8 cellular contexts compared by ENCODE assay signal in the genomic region with DNA sequence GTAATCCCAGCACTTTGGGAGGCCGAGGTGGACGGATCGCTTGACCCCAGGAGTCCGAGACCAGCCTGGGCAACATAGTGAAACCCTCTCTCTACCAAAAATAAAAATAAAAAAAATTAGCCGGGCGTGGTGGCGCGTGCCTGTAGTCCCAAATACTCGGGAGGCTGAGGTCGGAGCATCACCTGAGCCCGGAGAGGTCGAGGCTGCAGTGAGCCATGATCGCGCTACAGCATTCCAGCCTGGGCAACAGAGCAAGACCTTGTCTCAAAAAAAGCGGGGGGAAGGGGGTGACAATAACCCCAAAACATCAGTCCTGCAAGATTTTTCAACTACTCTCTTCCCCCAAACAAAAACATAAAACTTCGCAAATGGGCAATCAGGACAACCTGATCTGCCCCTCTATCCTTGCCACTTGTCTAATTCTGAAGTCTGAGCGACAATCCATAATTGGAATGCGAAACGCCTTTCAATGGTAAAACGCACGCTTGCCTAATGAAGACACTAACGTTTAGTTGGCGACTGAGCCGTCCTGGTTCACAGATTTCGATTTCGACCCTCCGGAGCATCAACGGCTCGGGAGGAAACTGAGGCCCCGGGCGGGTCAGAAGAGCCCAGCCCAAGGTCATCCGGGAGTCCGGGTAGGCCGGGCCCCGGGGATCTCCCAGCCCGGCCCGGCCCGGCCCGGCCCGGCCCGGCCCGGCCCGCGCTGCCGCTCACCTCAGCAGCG. TPM values are rescaled to one million over a fixed set of nuclear protein-coding genes. Genes with fewer than 3 reads are reported as not detected.
DNase-seq lines count a peak whose midpoint lies in the region; ATAC-seq lines count a peak whose summit lies in the region.

No MANE protein-coding gene starts in this region.

- peak; percentile 2 for DNase-seq in stimulated activated CD4-positive, alpha-beta T cell treated with anti-CD3 and anti-CD28 coated beads, Interleukin-12 subunit alpha, Interleukin-12 subunit beta, amount 100 ng/mL, for 4 hours
- no peak for DNase-seq in stimulated activated CD4-positive, alpha-beta T cell treated with anti-CD3 and anti-CD28 coated beads, Interleukin-2, amount 100 ng/mL, for 48 hours
- DNase-seq in activated CD4-positive, alpha-beta memory T cell treated with anti-CD3 and anti-CD28 coated beads, Interleukin-2, amount 10 ng/mL, durations not matched to agents 7 days and 5 days: no peak
- no peak for DNase-seq in stimulated activated naive B cell treated with anti-CD40 and anti-IgM and Interleukin-4, amounts not matched to agents 10 μg/mL and 1 μg/mL and 100 μg/mL, for 72 hours
- DNase-seq in cerebellum (ENCODE audit: low spot score) (no peak), NCI-H1092 (lab: John Stamatoyannopoulos, UW) (no peak)

- H3K36me3 ChIP-seq in iPS-15b (ENCODE audit: control insufficient read depth, insufficient read depth, low read length): peaks cover 2% of the 10 kb centered on the region

- peaks cover 18% of the 10 kb centered on the region for H3K4me1 ChIP-seq in iPS-15b (ENCODE audit: control insufficient read depth, insufficient read depth, low read length)

- no peaks in the 10 kb centered on the region for H3K27me3 Mint-ChIP-seq in activated CD4-positive, alpha-beta memory T cell treated with anti-CD3 and anti-CD28 coated beads, Interleukin-2, amount 10 ng/mL, durations not matched to agents 7 days and 5 days
- H3K27me3 Mint-ChIP-seq in stimulated activated naive B cell treated with anti-CD40 and anti-IgM and Interleukin-4, amounts not matched to agents 10 μg/mL and 1 μg/mL and 100 μg/mL, for 72 hours: no peaks in the 10 kb centered on the region

- no peak for ATAC-seq in stimulated activated naive B cell treated with anti-CD40 and anti-IgM and Interleukin-4, amounts not matched to agents 10 μg/mL and 1 μg/mL and 100 μg/mL, for 72 hours (replicated peaks)
- ATAC-seq in HG02981 (IDR thresholded peaks at IDR 0.05; ENCODE audit: unreplicated experiment): no peak

- H3K4me3 ChIP-seq in iPS-15b (ENCODE audit: low read depth, low read length): peak overlapping the region; percentile 92

- peaks cover 22% of the 10 kb centered on the region for H3K36me3 Mint-ChIP-seq in activated CD4-positive, alpha-beta memory T cell treated with anti-CD3 and anti-CD28 coated beads, Interleukin-2, amount 10 ng/mL, durations not matched to agents 7 days and 5 days (ENCODE audit: low read depth)
- H3K36me3 Mint-ChIP-seq in stimulated activated naive B cell treated with anti-CD40 and anti-IgM and Interleukin-4, amounts not matched to agents 10 μg/mL and 1 μg/mL and 100 μg/mL, for 72 hours: peaks cover 6 to 9% of the 10 kb centered on the region in 2 donors

- H3K4me1 Mint-ChIP-seq in activated CD4-positive, alpha-beta memory T cell treated with anti-CD3 and anti-CD28 coated beads, Interleukin-2, amount 10 ng/mL, durations not matched to agents 7 days and 5 days: peaks cover 20% of the 10 kb centered on the region
- peaks cover 13% of the 10 kb centered on the region in 2 donors for H3K4me1 Mint-ChIP-seq in stimulated activated naive B cell treated with anti-CD40 and anti-IgM and Interleukin-4, amounts not matched to agents 10 μg/mL and 1 μg/mL and 100 μg/mL, for 72 hours

- H3K9me3 Mint-ChIP-seq in activated CD4-positive, alpha-beta memory T cell treated with anti-CD3 and anti-CD28 coated beads, Interleukin-2, amount 10 ng/mL, durations not matched to agents 7 days and 5 days: peaks cover 7% of the 10 kb centered on the region
- H3K9me3 Mint-ChIP-seq in stimulated activated naive B cell treated with anti-CD40 and anti-IgM and Interleukin-4, amounts not matched to agents 10 μg/mL and 1 μg/mL and 100 μg/mL, for 72 hours: no peaks in the 10 kb centered on the region

- H3K27ac Mint-ChIP-seq in activated CD4-positive, alpha-beta memory T cell treated with anti-CD3 and anti-CD28 coated beads, Interleukin-2, amount 10 ng/mL, durations not matched to agents 7 days and 5 days: peak overlapping the region; percentile 76
- H3K27ac Mint-ChIP-seq in stimulated activated naive B cell treated with anti-CD40 and anti-IgM and Interleukin-4, amounts not matched to agents 10 μg/mL and 1 μg/mL and 100 μg/mL, for 72 hours: peak overlapping the region; percentile 85

- POLR2A ChIA-PET in activated CD4-positive, alpha-beta memory T cell treated with anti-CD3 and anti-CD28 coated beads, Interleukin-2, amount 10 ng/mL, durations not matched to agents 7 days and 5 days (lab: Charles Lee): interaction anchor here (0.9 to 2.0 kb wide), 16 partner anchors 9 to 526 kb away, joined by 3 to 20 read pairs (median 4); partner anchors contain the start of genes C15orf40, RAMAC, RPS17 and TM6SF1

- no peaks in the 10 kb centered on the region for H3K27me3 ChIP-seq in iPS-15b (ENCODE audit: control insufficient read depth, insufficient read depth, low read length)

- peak overlapping the region; percentile 97 for H3K9ac ChIP-seq in iPS-15b (ENCODE audit: low read depth, low read length)

- CTCF ChIA-PET in activated CD4-positive, alpha-beta memory T cell treated with anti-CD3 and anti-CD28 coated beads, Interleukin-2, amount 10 ng/mL, durations not matched to agents 7 days and 5 days (lab: Charles Lee): interaction anchor here (0.9 to 3.3 kb wide), 4 partner anchors 9 to 182 kb away, joined by 3 to 19 read pairs (median 4); partner anchors contain the start of gene C15orf40

- peaks cover 5% of the 10 kb centered on the region for H3K9me3 ChIP-seq in iPS-15b (ENCODE audit: control insufficient read depth, insufficient read depth, low read length)

- H3K4me3 Mint-ChIP-seq in activated CD4-positive, alpha-beta memory T cell treated with anti-CD3 and anti-CD28 coated beads, Interleukin-2, amount 10 ng/mL, durations not matched to agents 7 days and 5 days: no peak overlapping the region
- H3K4me3 Mint-ChIP-seq in stimulated activated naive B cell treated with anti-CD40 and anti-IgM and Interleukin-4, amounts not matched to agents 10 μg/mL and 1 μg/mL and 100 μg/mL, for 72 hours: peak overlapping the region in 1 of 2 donors; percentile 78

RNA-seq across cellular contexts. Expression of gene BTBD1, which starts 0.9 kb away (rescaled TPM):
- total RNA-seq in activated CD4-positive, alpha-beta memory T cell treated with anti-CD3 and anti-CD28 coated beads, Interleukin-2, amount 10 ng/mL, durations not matched to agents 7 days and 5 days: 10 to 100 TPM; 55.0 to 58.6 TPM
- total RNA-seq in cerebellum: 70.5 TPM

RNA-seq across cellular contexts. Expression of gene TM6SF1, which starts 41.2 kb away (rescaled TPM):
- total RNA-seq in activated CD4-positive, alpha-beta memory T cell treated with anti-CD3 and anti-CD28 coated beads, Interleukin-2, amount 10 ng/mL, durations not matched to agents 7 days and 5 days: 10 to 100 TPM; 20.4 to 22.0 TPM
- 1.8 TPM for total RNA-seq in cerebellum

RNA-seq across cellular contexts. Expression of gene C15orf40, which starts 54.8 kb away (rescaled TPM):
- 10 to 100 TPM; 23.8 to 25.5 TPM for total RNA-seq in activated CD4-positive, alpha-beta memory T cell treated with anti-CD3 and anti-CD28 coated beads, Interleukin-2, amount 10 ng/mL, durations not matched to agents 7 days and 5 days
- 21.5 TPM for total RNA-seq in cerebellum
